In genomic region chr2:65532318-65532717, GRCh38 we compare ENCODE assay signal across 26 cellular contexts.
"Had no signal": no experiment of that assay in that cellular context is flagged by ENCODE, and none has a peak within 500 bp of the region (broad histone marks: within the 10 kb centered on the region; RNA-seq: fewer than 3 reads in every experiment).

No MANE protein-coding gene starts in this region.

- H3K27me3 ChIP-seq: colonic mucosa, dorsolateral prefrontal cortex, esophagus muscularis mucosa, foreskin keratinocyte, gastrocnemius medialis, gastroesophageal sphincter, heart left ventricle, heart right ventricle, hepatocyte had no signal

- H3K4me3 ChIP-seq: colonic mucosa, dorsolateral prefrontal cortex, esophagus muscularis mucosa, esophagus squamous epithelium, gastrocnemius medialis, gastroesophageal sphincter, heart left ventricle, heart right ventricle, hepatocyte had no signal

- H3K4me1 ChIP-seq: colonic mucosa, esophagus muscularis mucosa, gastrocnemius medialis, gastroesophageal sphincter, heart left ventricle had no signal

- ATAC-seq: effector memory CD8-positive, alpha-beta T cell; esophagus mucosa; foreskin keratinocyte; gastrocnemius medialis; gastroesophageal sphincter; heart left ventricle; heart right ventricle had no signal

- H2AFZ ChIP-seq: hepatocyte had no signal

- H3K36me3 ChIP-seq: colonic mucosa, esophagus muscularis mucosa, esophagus squamous epithelium, gastrocnemius medialis, gastroesophageal sphincter, heart left ventricle, heart right ventricle had no signal

- FAIRE-seq: colon, endometrium, endothelial cell of umbilical vein, frontal cortex had no signal

- H3K9me3 ChIP-seq: colonic mucosa, esophagus muscularis mucosa, esophagus squamous epithelium, gastrocnemius medialis, gastroesophageal sphincter, heart left ventricle, heart right ventricle had no signal

- DNase-seq: colonic mucosa; cortex of kidney; dermis blood vessel endothelial cell; dorsolateral prefrontal cortex; effector CD4-positive, alpha-beta T cell; effector CD8-positive, alpha-beta T cell; effector memory CD4-positive, alpha-beta T cell; effector memory CD8-positive, alpha-beta T cell; endodermal cell; erythroblast; esophagus squamous epithelium; foreskin keratinocyte; foreskin melanocyte; gastrocnemius medialis; glutamatergic neuron; heart left ventricle; heart right ventricle had no signal

- H3K4me2 ChIP-seq: hepatocyte had no signal

- H3K79me2 ChIP-seq: hepatocyte had no signal

- H3K27ac ChIP-seq: colonic mucosa, dorsolateral prefrontal cortex, epithelial cell of prostate, esophagus muscularis mucosa, esophagus squamous epithelium, foreskin keratinocyte, gastrocnemius medialis, gastroesophageal sphincter, heart left ventricle, heart right ventricle, hepatocyte had no signal
